9 cellular contexts compared by ENCODE assay signal in genomic region chr2:176085861-176086771, GRCh38. TPM values are rescaled to one million over a fixed set of nuclear protein-coding genes. Genes with fewer than 3 reads are reported as not detected.
A peak's percentile ranks its signal among the peaks of the same experiment; 100 is the strongest.
DNase-seq lines count a peak whose midpoint lies in the region; ATAC-seq and TF ChIP-seq lines count a peak whose summit lies in the region.
"Had no signal": no experiment of that assay in that cellular context is flagged by ENCODE, and none has a peak within 500 bp of the region (broad histone marks: within the 10 kb centered on the region; RNA-seq: fewer than 3 reads in every experiment).

No MANE protein-coding gene starts in this region.

- peaks cover 12% of the 10 kb centered on the region for H3K9me3 Mint-ChIP-seq in activated naive CD4-positive, alpha-beta T cell treated with anti-CD3 and anti-CD28 coated beads for 36 hours
- H3K9me3 Mint-ChIP-seq in activated naive CD4-positive, alpha-beta T cell treated with anti-CD3 and anti-CD28 coated beads, Interleukin-2, amount 50 U/mL, for 72 hours = peaks cover 0 to 7% of the 10 kb centered on the region in 2 donors

- no peak for ATAC-seq in activated naive CD4-positive, alpha-beta T cell treated with anti-CD3 and anti-CD28 coated beads, Interleukin-2, amount 50 U/mL, for 72 hours
- no peak for ATAC-seq in HG03520 (IDR thresholded peaks at IDR 0.05; ENCODE audit: unreplicated experiment)

- intact Hi-C loops in activated naive CD4-positive, alpha-beta T cell treated with anti-CD3 and anti-CD28 coated beads for 36 hours (cut with micrococcal nuclease) = loop anchor here (2.0 to 5.0 kb wide), 2 partner anchors 36 to 395 kb away; partner anchors contain the start of gene HOXD9

- peaks cover 8% of the 10 kb centered on the region for H3K4me1 Mint-ChIP-seq in activated naive CD4-positive, alpha-beta T cell treated with anti-CD3 and anti-CD28 coated beads for 36 hours (ENCODE audit: low read depth)

- in situ Hi-C loops in brain microvascular endothelial cell (cut with HindIII; ENCODE audit: low pct_ligation_motif_present, low sequenced_read_pairs) = no loop called here

- no peak overlapping the region for H3K4me3 Mint-ChIP-seq in activated naive CD4-positive, alpha-beta T cell treated with anti-CD3 and anti-CD28 coated beads for 36 hours

- no peak overlapping the region for H3K27ac ChIP-seq in brain microvascular endothelial cell

- peaks cover 7% of the 10 kb centered on the region for H3K36me3 Mint-ChIP-seq in activated naive CD4-positive, alpha-beta T cell treated with anti-CD3 and anti-CD28 coated beads for 36 hours (ENCODE audit: low read depth)
- H3K36me3 Mint-ChIP-seq in activated naive CD4-positive, alpha-beta T cell treated with anti-CD3 and anti-CD28 coated beads, Interleukin-2, amount 50 U/mL, for 72 hours = peaks cover 23 to 57% of the 10 kb centered on the region in 2 donors

- H3K27me3 ChIP-seq in brain microvascular endothelial cell (replicated peaks) = peaks cover 97% of the 10 kb centered on the region

- H3K36me3 ChIP-seq in brain microvascular endothelial cell (replicated peaks) = no peaks in the 10 kb centered on the region

- peak; percentile 43 for DNase-seq in activated naive CD4-positive, alpha-beta T cell treated with anti-CD3 and anti-CD28 coated beads for 36 hours
- DNase-seq in activated naive CD4-positive, alpha-beta T cell treated with anti-CD3 and anti-CD28 coated beads, Interleukin-2, amount 50 U/mL, for 72 hours (ENCODE audit: low spot score in 2 of 2) = no peak
- peak; percentile 64 for DNase-seq in NCI-H2196 (lab: John Stamatoyannopoulos, UW; ENCODE audit: unreplicated experiment)
- DNase-seq in brain microvascular endothelial cell = no peak
- peak; percentile 63 for DNase-seq in midbrain (lab: John Stamatoyannopoulos, UW)
- DNase-seq in T1000 (lab: John Stamatoyannopoulos, UW) = no peak
- no peak for DNase-seq in GM19238 (ENCODE audit: insufficient read length, low spot score)

- H3K4me3 ChIP-seq in brain microvascular endothelial cell (ENCODE audit: low read depth, low read length) = no peak overlapping the region

- CTCF ChIA-PET in activated naive CD4-positive, alpha-beta T cell treated with anti-CD3 and anti-CD28 coated beads for 36 hours (lab: Charles Lee) = interaction anchor here (0.7 to 2.4 kb wide), 6 partner anchors 8 to 44 kb away, joined by 3 to 7 read pairs (median 3); no protein-coding TSS in a partner anchor

- peak; percentile 64 for TF ChIP-seq CTCF in brain microvascular endothelial cell (IDR thresholded peaks at IDR 0.05; ENCODE audit: low read depth, low read length, missing control alignments)

- H3K27ac Mint-ChIP-seq in activated naive CD4-positive, alpha-beta T cell treated with anti-CD3 and anti-CD28 coated beads for 36 hours = no peak overlapping the region
- H3K27ac Mint-ChIP-seq in activated naive CD4-positive, alpha-beta T cell treated with anti-CD3 and anti-CD28 coated beads, Interleukin-2, amount 50 U/mL, for 72 hours = peak overlapping the region in 1 of 2 donors; percentile 84
- H3K27ac Mint-ChIP-seq: stimulated activated naive CD8-positive, alpha-beta T cell treated with anti-CD3 and anti-CD28 coated beads, Interleukin-15, Interleukin-2, amounts not matched to agents 100 ng/mL and 50 ng/mL, for 24 hours had no signal

- peaks cover 93% of the 10 kb centered on the region for H3K27me3 Mint-ChIP-seq in activated naive CD4-positive, alpha-beta T cell treated with anti-CD3 and anti-CD28 coated beads for 36 hours (ENCODE audit: low read depth)

RNA-seq across cellular contexts. Expression of gene EVX2, which starts 2.4 kb away (rescaled TPM):
- total RNA-seq in activated naive CD4-positive, alpha-beta T cell treated with anti-CD3 and anti-CD28 coated beads for 36 hours = not detected
- not detected for total RNA-seq in activated naive CD4-positive, alpha-beta T cell treated with anti-CD3 and anti-CD28 coated beads, Interleukin-2, amount 50 U/mL, for 72 hours

RNA-seq across cellular contexts. Expression of gene HOXD13, which starts 6.4 kb away (rescaled TPM):
- not detected for total RNA-seq in activated naive CD4-positive, alpha-beta T cell treated with anti-CD3 and anti-CD28 coated beads for 36 hours
- not detected for total RNA-seq in activated naive CD4-positive, alpha-beta T cell treated with anti-CD3 and anti-CD28 coated beads, Interleukin-2, amount 50 U/mL, for 72 hours

RNA-seq across cellular contexts. Expression of gene HOXD12, which starts 13.5 kb away (rescaled TPM):
- total RNA-seq in activated naive CD4-positive, alpha-beta T cell treated with anti-CD3 and anti-CD28 coated beads for 36 hours = not detected
- not detected for total RNA-seq in activated naive CD4-positive, alpha-beta T cell treated with anti-CD3 and anti-CD28 coated beads, Interleukin-2, amount 50 U/mL, for 72 hours

RNA-seq across cellular contexts. Expression of gene HOXD11, which starts 21.0 kb away (rescaled TPM):
- total RNA-seq in activated naive CD4-positive, alpha-beta T cell treated with anti-CD3 and anti-CD28 coated beads for 36 hours = not detected
- total RNA-seq in activated naive CD4-positive, alpha-beta T cell treated with anti-CD3 and anti-CD28 coated beads, Interleukin-2, amount 50 U/mL, for 72 hours = not detected

RNA-seq across cellular contexts. Expression of gene HOXD10, which starts 30.5 kb away (rescaled TPM):
- not detected for total RNA-seq in activated naive CD4-positive, alpha-beta T cell treated with anti-CD3 and anti-CD28 coated beads for 36 hours
- total RNA-seq in activated naive CD4-positive, alpha-beta T cell treated with anti-CD3 and anti-CD28 coated beads, Interleukin-2, amount 50 U/mL, for 72 hours = not detected

Comparison
In these comparisons a context has a peak if more than half of its experiments do, and no peak if none do; other contexts are left out.
1. DNase-seq: peak in activated naive CD4-positive, alpha-beta T cell treated with anti-CD3 and anti-CD28 coated beads for 36 hours (single experiment), NCI-H2196 (single experiment) and midbrain (single experiment); none in activated naive CD4-positive, alpha-beta T cell treated with anti-CD3 and anti-CD28 coated beads, Interleukin-2, amount 50 U/mL, for 72 hours (0 of 2), brain microvascular endothelial cell (single experiment), T1000 (single experiment) and GM19238 (single experiment).